In the genomic region with DNA sequence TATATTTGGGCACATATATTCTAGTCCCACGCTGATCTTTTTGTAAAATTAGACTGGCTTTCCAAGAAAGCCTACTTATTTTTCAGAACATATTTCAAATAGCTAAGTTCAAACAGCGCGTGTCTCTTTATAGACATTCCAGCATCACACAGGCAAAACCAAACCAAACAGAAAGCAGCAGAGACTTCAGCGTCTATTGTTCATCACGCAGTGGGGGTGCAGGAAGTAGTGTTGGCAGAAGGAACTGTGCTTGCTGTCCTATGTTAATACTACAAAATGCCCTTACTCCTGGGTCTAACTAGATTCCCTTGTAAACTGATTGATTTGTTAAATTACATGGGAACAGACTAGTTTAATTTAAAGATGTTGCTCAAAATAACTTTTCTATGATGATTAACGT, we compare ENCODE assay signal across 15 cellular contexts.
DNase-seq lines count a peak whose midpoint lies in the region; FAIRE-seq and TF ChIP-seq lines count a peak whose summit lies in the region.
"Had no signal": no experiment of that assay in that cellular context is flagged by ENCODE, and none has a peak within 500 bp of the region (broad histone marks: within the 10 kb centered on the region; RNA-seq: fewer than 3 reads in every experiment).

No MANE protein-coding gene starts in this region.

- no peaks in the 10 kb centered on the region for H3K36me3 ChIP-seq in mesendoderm (ENCODE audit: control insufficient read depth, insufficient read depth, low read length)
- no peaks in the 10 kb centered on the region for H3K36me3 ChIP-seq in vagina

- no peak overlapping the region for H3K27ac ChIP-seq in mesendoderm (ENCODE audit: low read depth, low read length)
- H3K27ac ChIP-seq in vagina, result no peak overlapping the region
- H3K27ac ChIP-seq: testis had no signal

- no peak for TF ChIP-seq POLR2A in vagina (IDR thresholded peaks at IDR 0.05)

- H3K56ac ChIP-seq in mesendoderm (ENCODE audit: low read length), result no peak overlapping the region

- DNase-seq in DMS153 (lab: John Stamatoyannopoulos, UW) (peak; percentile 57), NCI-H345 treated with DMSO at 0.1 percent for 48 hours (lab: John Stamatoyannopoulos, UW; ENCODE audit: unreplicated experiment) (peak; percentile 67), cerebellum (ENCODE audit: low spot score) (peak; percentile 1), mesendoderm (peak; percentile 72), vagina (ENCODE audit: extremely low spot score in 2 of 2) (no peak), HTR-8/SVneo (ENCODE audit: insufficient read length, low spot score) (no peak), NCI-H82 treated with DMSO at 0.1 percent for 48 hours (lab: John Stamatoyannopoulos, UW; ENCODE audit: unreplicated experiment) (no peak)
- no peak for DNase-seq in activated naive CD8-positive, alpha-beta T cell treated with anti-CD3 and anti-CD28 coated beads for 36 hours
- DNase-seq: activated T-cell treated with anti-CD3 and anti-CD28 coated beads, Interleukin-2, amount 50 U/mL, for 72 hours; testis had no signal

- H2AK5ac ChIP-seq in mesendoderm (ENCODE audit: low read length), result no peak overlapping the region

- H3K27me3 ChIP-seq in mesendoderm (ENCODE audit: insufficient read depth, low read length, poor library complexity) (no peaks in the 10 kb centered on the region), vagina (no peaks in the 10 kb centered on the region)
- H3K27me3 ChIP-seq: testis had no signal

- H2BK120ac ChIP-seq in mesendoderm (ENCODE audit: low read depth, low read length), result no peak overlapping the region

- no peaks in the 10 kb centered on the region for H3K27me3 Mint-ChIP-seq in activated naive CD8-positive, alpha-beta T cell treated with anti-CD3 and anti-CD28 coated beads for 36 hours
- H3K27me3 Mint-ChIP-seq: central memory CD8-positive, alpha-beta T cell; progenitor cell of endocrine pancreas had no signal

- no peak overlapping the region for H3K4me3 Mint-ChIP-seq in activated naive CD8-positive, alpha-beta T cell treated with anti-CD3 and anti-CD28 coated beads for 36 hours
- H3K4me3 Mint-ChIP-seq: activated T-cell treated with anti-CD3 and anti-CD28 coated beads, Interleukin-2, amount 50 U/mL, for 72 hours; CD14-positive monocyte; central memory CD8-positive, alpha-beta T cell had no signal

- no peak overlapping the region for H2BK5ac ChIP-seq in mesendoderm (ENCODE audit: low read length)

- H3K27ac Mint-ChIP-seq in activated naive CD8-positive, alpha-beta T cell treated with anti-CD3 and anti-CD28 coated beads for 36 hours, result no peak overlapping the region
- H3K27ac Mint-ChIP-seq: activated T-cell treated with anti-CD3 and anti-CD28 coated beads, Interleukin-2, amount 50 U/mL, for 72 hours; CD14-positive monocyte; progenitor cell of endocrine pancreas had no signal

- no peak for TF ChIP-seq CTCF in vagina (IDR thresholded peaks at IDR 0.05)

- no peak overlapping the region for H4K8ac ChIP-seq in mesendoderm (ENCODE audit: low read depth, low read length)

- no peaks in the 10 kb centered on the region for H3K79me1 ChIP-seq in mesendoderm (ENCODE audit: low read length)

- no peak overlapping the region for H3K9ac ChIP-seq in mesendoderm (ENCODE audit: low read length)

- no peak overlapping the region for H3K4me2 ChIP-seq in mesendoderm (ENCODE audit: low read length)

- H3K23ac ChIP-seq in mesendoderm (ENCODE audit: low read length), result no peak overlapping the region

- H3K4me1 Mint-ChIP-seq in activated naive CD8-positive, alpha-beta T cell treated with anti-CD3 and anti-CD28 coated beads for 36 hours, result no peaks in the 10 kb centered on the region
- H3K4me1 Mint-ChIP-seq: CD14-positive monocyte; central memory CD8-positive, alpha-beta T cell had no signal

- H3K4me3 ChIP-seq in mesendoderm (ENCODE audit: low read length) (no peak overlapping the region), vagina (no peak overlapping the region)
- H3K4me3 ChIP-seq: lung, testis had no signal

- WGBS in mesendoderm (ENCODE audit: extremely low coverage, insufficient coverage, low lambda C conversion rate), result no CpG with 5 or more reads among the region's 6 CpGs

- no peaks in the 10 kb centered on the region for H3K79me2 ChIP-seq in mesendoderm (ENCODE audit: control insufficient read depth, insufficient read depth, low read length)

- no peak overlapping the region for H3K18ac ChIP-seq in mesendoderm (ENCODE audit: low read length)

- H3K9me3 Mint-ChIP-seq in activated naive CD8-positive, alpha-beta T cell treated with anti-CD3 and anti-CD28 coated beads for 36 hours, result no peaks in the 10 kb centered on the region
- H3K9me3 Mint-ChIP-seq: activated T-cell treated with anti-CD3 and anti-CD28 coated beads, Interleukin-2, amount 50 U/mL, for 72 hours had no signal

- no peak overlapping the region for H3K4ac ChIP-seq in mesendoderm (ENCODE audit: low read depth, low read length)

- no peak overlapping the region for H2BK15ac ChIP-seq in mesendoderm (replicated peaks; ENCODE audit: low read depth)

- no peaks in the 10 kb centered on the region for H3K9me3 ChIP-seq in vagina
- H3K9me3 ChIP-seq: testis had no signal

- intact Hi-C loops in vagina (cut with DNase I), result no loop called here

- no peak overlapping the region for H4K5ac ChIP-seq in mesendoderm (ENCODE audit: low read length)

- H3K4me1 ChIP-seq in mesendoderm (ENCODE audit: control insufficient read depth, low read depth, low read length), result no peaks in the 10 kb centered on the region
- no peaks in the 10 kb centered on the region for H3K4me1 ChIP-seq in vagina
- H3K4me1 ChIP-seq: testis had no signal

- H3K36me3 Mint-ChIP-seq in activated naive CD8-positive, alpha-beta T cell treated with anti-CD3 and anti-CD28 coated beads for 36 hours, result no peaks in the 10 kb centered on the region
- H3K36me3 Mint-ChIP-seq: CD14-positive monocyte had no signal

- no peak for FAIRE-seq in HTR-8/SVneo (lab: Jason Lieb, UNC)
- FAIRE-seq: frontal cortex had no signal

Comparison
In these comparisons a context has a peak if more than half of its experiments do, and no peak if none do; other contexts are left out.
1. DNase-seq: peak in DMS153 (single experiment), NCI-H345 treated with DMSO at 0.1 percent for 48 hours (single experiment), cerebellum (single experiment) and mesendoderm (single experiment); none in activated naive CD8-positive, alpha-beta T cell treated with anti-CD3 and anti-CD28 coated beads for 36 hours (single experiment), vagina (0 of 2), HTR-8/SVneo (single experiment) and NCI-H82 treated with DMSO at 0.1 percent for 48 hours (single experiment).